ENCODE assay signal across 9 cellular contexts in genomic region chr21:23402929-23403520, GRCh38.
"Had no signal": no experiment of that assay in that cellular context is flagged by ENCODE, and none has a peak within 500 bp of the region (broad histone marks: within the 10 kb centered on the region; RNA-seq: fewer than 3 reads in every experiment).

No MANE protein-coding gene starts in this region.

- DNase-seq: activated CD4-positive, alpha-beta T cell treated with anti-CD3 and anti-CD28 coated beads, Interleukin-2, amount 50 U/mL, for 4 hours; activated T-cell treated with anti-CD3 and anti-CD28 coated beads for 4 hours; dermis blood vessel endothelial cell; occipital lobe; posterior cingulate gyrus; stimulated activated CD8-positive, alpha-beta memory T cell treated with anti-CD3 and anti-CD28 coated beads, Interleukin-4, amount 100 ng/mL, for 48 hours; stimulated activated naive CD4-positive, alpha-beta T cell had no signal

- H3K36me3 ChIP-seq: cardiac muscle cell had no signal

- H3K4me3 ChIP-seq: cardiac muscle cell had no signal

- H3K27me3 ChIP-seq: cardiac muscle cell had no signal

- FAIRE-seq: TTC549 had no signal

- H3K27ac ChIP-seq: cardiac muscle cell had no signal
